10 cellular contexts compared by ENCODE assay signal in the genomic region with DNA sequence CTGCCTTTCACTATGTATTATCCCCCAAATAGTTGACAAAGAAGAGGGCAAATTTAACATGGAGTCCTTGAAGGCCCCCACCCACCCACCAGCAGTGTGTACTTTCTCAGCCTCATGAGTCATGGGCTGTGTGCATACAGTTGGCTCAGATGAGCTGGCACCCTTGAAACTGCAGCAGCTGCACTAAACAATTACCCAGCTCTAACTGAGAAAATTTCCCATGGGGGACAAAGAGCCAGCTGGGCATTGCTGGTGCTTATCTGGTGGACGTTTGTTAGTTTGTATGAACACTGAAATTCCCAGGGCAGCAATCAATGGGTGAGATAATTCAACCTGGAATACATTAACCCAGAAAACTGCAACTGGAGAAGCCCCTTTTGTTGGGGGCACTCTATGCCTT.
A peak's percentile ranks its signal among the peaks of the same experiment; 100 is the strongest.
DNase-seq lines count a peak whose midpoint lies in the region; ATAC-seq and TF ChIP-seq lines count a peak whose summit lies in the region.
"Had no signal": no experiment of that assay in that cellular context is flagged by ENCODE, and none has a peak within 500 bp of the region (broad histone marks: within the 10 kb centered on the region; RNA-seq: fewer than 3 reads in every experiment).

No MANE protein-coding gene starts in this region.

- H3K36me3 Mint-ChIP-seq in Caco-2 (ENCODE audit: insufficient read depth, unreplicated experiment): no peaks in the 10 kb centered on the region
- peaks cover 6% of the 10 kb centered on the region; the same call in 1 of the 2 replicates for H3K36me3 Mint-ChIP-seq in WTC11

- WGBS in mammary epithelial cell (ENCODE audit: low coverage, missing lambda C conversion rate): 9% methylated on average over 1 of the region's 1 CpG

- no peaks in the 10 kb centered on the region for H3K79me2 ChIP-seq in mammary epithelial cell (ENCODE audit: insufficient read depth, low read length)

- H2AFZ ChIP-seq in mammary epithelial cell (ENCODE audit: low read depth, low read length): no peak overlapping the region

- ATAC-seq in WTC11: no peak

- dilution Hi-C loops in mammary epithelial cell (cut with HindIII; ENCODE audit: low sequenced_read_pairs): no loop called here

- H3K27me3 Mint-ChIP-seq in Caco-2 (ENCODE audit: insufficient read depth, unreplicated experiment) (peaks cover 5% of the 10 kb centered on the region), WTC11 (ENCODE audit: low read depth) (no peaks in the 10 kb centered on the region)

- BruUV-seq in mammary epithelial cell (replicated peaks; lab: Mats Ljungman, UMichigan): no TSS peak
- BruUV-seq in Caco-2 (replicated peaks; lab: Mats Ljungman, UMichigan): no TSS peak

- POLR2A ChIA-PET in Caco-2 (lab: Charles Lee): no interaction called here
- POLR2A ChIA-PET in WTC11 (lab: Charles Lee): no interaction called here

- no peaks in the 10 kb centered on the region for H3K27me3 ChIP-seq in mammary epithelial cell (ENCODE audit: insufficient read depth, low read length)
- no peaks in the 10 kb centered on the region for H3K27me3 ChIP-seq in vagina
- H3K27me3 ChIP-seq in Caco-2 (replicated peaks; ENCODE audit: control insufficient read depth, insufficient read depth, low read length): no peaks in the 10 kb centered on the region
- H3K27me3 ChIP-seq: ovary had no signal

- H3K4me3 ChIP-seq in mammary epithelial cell (replicated peaks in 1 of 3; ENCODE audit: insufficient read depth in 1 of 3, low read depth in 2 of 3, low read length in 3 of 3): no peak overlapping the region
- H3K4me3 ChIP-seq in vagina: no peak overlapping the region
- H3K4me3 ChIP-seq in Caco-2 (ENCODE audit: low read depth, low read length): no peak overlapping the region
- H3K4me3 ChIP-seq: ovary had no signal

- intact Hi-C loops in mammary epithelial cell (cut with micrococcal nuclease) (no loop called here), vagina (cut with DNase I) (no loop called here), Caco-2 (cut with micrococcal nuclease; ENCODE audit: unreplicated experiment) (no loop called here)

- H3K4me2 ChIP-seq in mammary epithelial cell (ENCODE audit: insufficient read depth, low read depth, low read length): no peak overlapping the region

- H3K9me3 Mint-ChIP-seq in Caco-2 (ENCODE audit: unreplicated experiment): peaks cover 10% of the 10 kb centered on the region
- H3K9me3 Mint-ChIP-seq in WTC11: peaks cover 10% of the 10 kb centered on the region

- no peak for TF ChIP-seq CTCF in mammary epithelial cell (conservative IDR thresholded peaks at IDR 0.05 in 1 of 2, IDR thresholded peaks at IDR 0.05 in 1 of 2; ENCODE audit: extremely low read depth in 1 of 2, insufficient read depth in 1 of 2, low read depth in 1 of 2, low read length in 2 of 2)
- TF ChIP-seq CTCF in vagina (IDR thresholded peaks at IDR 0.05): no peak
- no peak for TF ChIP-seq CTCF in Caco-2 (IDR thresholded peaks at IDR 0.05; ENCODE audit: insufficient read depth in 1 of 2, low read depth in 1 of 2, low read length in 1 of 2, severe bottlenecking in 1 of 2, unreplicated experiment in 1 of 2)
- TF ChIP-seq CTCF in WTC11 (IDR thresholded peaks at IDR 0.05): no peak

- H3K4me1 Mint-ChIP-seq in Caco-2 (ENCODE audit: low read depth, unreplicated experiment) (no peaks in the 10 kb centered on the region), WTC11 (no peaks in the 10 kb centered on the region)

- CTCF ChIA-PET in mammary epithelial cell (lab: Charles Lee; ENCODE audit: low non-redundant PET): interaction anchor here (0.5 kb wide), 1 partner anchor 154 kb away, joined by 3 read pairs; no protein-coding TSS in a partner anchor
- CTCF ChIA-PET in Caco-2 (lab: Charles Lee): no interaction called here
- CTCF ChIA-PET in WTC11 (lab: Charles Lee): no interaction called here

- no peaks in the 10 kb centered on the region for H4K20me1 ChIP-seq in mammary epithelial cell (ENCODE audit: insufficient read depth, low read length)

- H3K4me1 ChIP-seq in mammary epithelial cell (ENCODE audit: insufficient read depth, low read length) (peaks cover 33% of the 10 kb centered on the region), vagina (no peaks in the 10 kb centered on the region), Caco-2 (no peaks in the 10 kb centered on the region)

- H3K4me3 Mint-ChIP-seq in Caco-2 (ENCODE audit: unreplicated experiment) (no peak overlapping the region), WTC11 (no peak overlapping the region)

- DNase-seq in H4 (ENCODE audit: low spot score) (peak; percentile 85), NCI-H2081 treated with DMSO at 0.1 percent for 48 hours (lab: John Stamatoyannopoulos, UW) (peak; percentile 92), mammary epithelial cell (peak; percentile 65), retina (peak; percentile 61), vagina (ENCODE audit: extremely low spot score in 2 of 2) (no peak), Caco-2 (no peak), WTC11 (ENCODE audit: low spot score) (no peak)
- no peak for DNase-seq in NK-92 treated with Interleukin-12 subunit alpha and Interleukin-12 subunit beta, amount 100 ng/mL, for 24 hours (lab: John Stamatoyannopoulos, UW)
- DNase-seq: OCI-M1, ovary had no signal

- no peak overlapping the region for H3K27ac Mint-ChIP-seq in Caco-2 (ENCODE audit: unreplicated experiment)
- H3K27ac Mint-ChIP-seq in WTC11: no peak overlapping the region

- no peaks in the 10 kb centered on the region for H3K9me3 ChIP-seq in mammary epithelial cell (replicated peaks; ENCODE audit: insufficient read depth, low read length)
- no peaks in the 10 kb centered on the region for H3K9me3 ChIP-seq in vagina
- no peaks in the 10 kb centered on the region for H3K9me3 ChIP-seq in Caco-2
- H3K9me3 ChIP-seq: ovary had no signal

- TF ChIP-seq POLR2A in vagina (IDR thresholded peaks at IDR 0.05): no peak

- H3K27ac ChIP-seq in mammary epithelial cell (ENCODE audit: insufficient read depth, low read depth, low read length) (no peak overlapping the region), vagina (no peak overlapping the region)
- H3K27ac ChIP-seq: ovary had no signal

- no peak overlapping the region for H3K9ac ChIP-seq in mammary epithelial cell (ENCODE audit: insufficient read depth, low read length)

- in situ Hi-C loops in mammary epithelial cell (cut with MboI; ENCODE audit: low sequenced_read_pairs in 2 of 2): no loop called here

- H3K36me3 ChIP-seq in mammary epithelial cell (ENCODE audit: insufficient read depth, low read length) (no peaks in the 10 kb centered on the region), vagina (no peaks in the 10 kb centered on the region), Caco-2 (ENCODE audit: control insufficient read depth, insufficient read depth, low read length) (no peaks in the 10 kb centered on the region)
- H3K36me3 ChIP-seq: ovary had no signal

TF ChIP-seq in WTC11, 78 proteins besides CTCF, POLR2A, EP300 and RAD21:
- TF ChIP-seq NR3C1 (CRISPR knock-in tag; conservative IDR thresholded peaks at IDR 0.05; ENCODE audit: low read depth) (no peak), GRHL2 (CRISPR knock-in tag; IDR thresholded peaks at IDR 0.05; ENCODE audit: insufficient replicate concordance, severe bottlenecking) (no peak), FOXP1 (CRISPR knock-in tag; IDR thresholded peaks at IDR 0.05; ENCODE audit: borderline replicate concordance) (no peak), TEAD4 (CRISPR knock-in tag; IDR thresholded peaks at IDR 0.05) (no peak)
- TF ChIP-seq, protein P1, sequence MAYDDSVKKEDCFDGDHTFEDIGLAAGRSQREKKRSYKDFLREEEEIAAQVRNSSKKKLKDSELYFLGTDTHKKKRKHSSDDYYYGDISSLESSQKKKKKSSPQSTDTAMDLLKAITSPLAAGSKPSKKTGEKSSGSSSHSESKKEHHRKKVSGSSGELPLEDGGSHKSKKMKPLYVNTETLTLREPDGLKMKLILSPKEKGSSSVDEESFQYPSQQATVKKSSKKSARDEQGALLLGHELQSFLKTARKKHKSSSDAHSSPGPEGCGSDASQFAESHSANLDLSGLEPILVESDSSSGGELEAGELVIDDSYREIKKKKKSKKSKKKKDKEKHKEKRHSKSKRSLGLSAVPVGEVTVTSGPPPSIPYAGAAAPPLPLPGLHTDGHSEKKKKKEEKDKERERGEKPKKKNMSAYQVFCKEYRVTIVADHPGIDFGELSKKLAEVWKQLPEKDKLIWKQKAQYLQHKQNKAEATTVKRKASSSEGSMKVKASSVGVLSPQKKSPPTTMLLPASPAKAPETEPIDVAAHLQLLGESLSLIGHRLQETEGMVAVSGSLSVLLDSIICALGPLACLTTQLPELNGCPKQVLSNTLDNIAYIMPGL (CRISPR knock-in tag; IDR thresholded peaks at IDR 0.05): no peak

Comparison
In these comparisons a context has a peak if more than half of its experiments do, and no peak if none do; other contexts are left out.
1. DNase-seq: peak in H4 (single experiment), NCI-H2081 treated with DMSO at 0.1 percent for 48 hours (single experiment), mammary epithelial cell (single experiment) and retina (single experiment); none in NK-92 treated with Interleukin-12 subunit alpha and Interleukin-12 subunit beta, amount 100 ng/mL, for 24 hours (single experiment), vagina (0 of 2), Caco-2 (0 of 2) and WTC11 (single experiment).